ENCODE assay signal across 1 cellular context in the genomic region with DNA sequence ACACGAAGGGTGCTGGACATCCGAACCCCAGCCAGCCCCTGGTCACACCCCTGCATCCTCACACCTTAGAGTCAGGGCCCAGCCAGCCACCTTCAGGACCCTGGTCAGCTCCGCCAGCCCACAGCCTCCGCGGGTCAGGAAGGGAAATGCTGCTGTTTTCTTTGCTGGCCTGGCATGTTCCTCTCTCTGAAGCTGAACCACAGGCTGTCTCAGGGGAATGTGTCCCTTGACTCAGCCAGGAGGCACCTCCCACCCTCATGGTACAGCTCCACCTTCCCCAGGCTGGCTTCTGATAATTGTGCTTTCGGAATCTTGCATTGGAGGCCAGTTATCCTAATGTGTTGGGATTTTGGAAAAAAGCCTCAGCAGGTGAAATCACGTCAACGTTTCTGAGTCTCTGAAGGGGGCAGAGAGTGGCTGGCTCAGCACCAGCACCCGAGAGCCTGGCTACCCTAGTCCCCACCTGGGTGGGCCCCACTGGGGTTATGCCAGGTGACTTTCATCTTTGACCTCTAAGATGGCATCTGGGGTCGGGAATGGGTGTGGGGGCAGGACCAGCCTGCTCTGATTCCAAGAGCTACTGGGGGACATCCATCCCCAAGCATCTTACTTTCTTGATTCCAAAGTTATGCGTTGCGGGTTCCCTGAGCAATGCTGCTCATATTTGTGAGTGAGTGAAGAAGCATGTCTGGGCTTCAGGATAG.
A peak's percentile ranks its signal among the peaks of the same experiment; 100 is the strongest.
TF ChIP-seq lines count a peak whose summit lies in the region.

No MANE protein-coding gene starts in this region.

TF ChIP-seq in H1, 55 proteins besides CTCF, POLR2A, EP300 and RAD21 (continued from another document):
- TF ChIP-seq, protein P1, sequence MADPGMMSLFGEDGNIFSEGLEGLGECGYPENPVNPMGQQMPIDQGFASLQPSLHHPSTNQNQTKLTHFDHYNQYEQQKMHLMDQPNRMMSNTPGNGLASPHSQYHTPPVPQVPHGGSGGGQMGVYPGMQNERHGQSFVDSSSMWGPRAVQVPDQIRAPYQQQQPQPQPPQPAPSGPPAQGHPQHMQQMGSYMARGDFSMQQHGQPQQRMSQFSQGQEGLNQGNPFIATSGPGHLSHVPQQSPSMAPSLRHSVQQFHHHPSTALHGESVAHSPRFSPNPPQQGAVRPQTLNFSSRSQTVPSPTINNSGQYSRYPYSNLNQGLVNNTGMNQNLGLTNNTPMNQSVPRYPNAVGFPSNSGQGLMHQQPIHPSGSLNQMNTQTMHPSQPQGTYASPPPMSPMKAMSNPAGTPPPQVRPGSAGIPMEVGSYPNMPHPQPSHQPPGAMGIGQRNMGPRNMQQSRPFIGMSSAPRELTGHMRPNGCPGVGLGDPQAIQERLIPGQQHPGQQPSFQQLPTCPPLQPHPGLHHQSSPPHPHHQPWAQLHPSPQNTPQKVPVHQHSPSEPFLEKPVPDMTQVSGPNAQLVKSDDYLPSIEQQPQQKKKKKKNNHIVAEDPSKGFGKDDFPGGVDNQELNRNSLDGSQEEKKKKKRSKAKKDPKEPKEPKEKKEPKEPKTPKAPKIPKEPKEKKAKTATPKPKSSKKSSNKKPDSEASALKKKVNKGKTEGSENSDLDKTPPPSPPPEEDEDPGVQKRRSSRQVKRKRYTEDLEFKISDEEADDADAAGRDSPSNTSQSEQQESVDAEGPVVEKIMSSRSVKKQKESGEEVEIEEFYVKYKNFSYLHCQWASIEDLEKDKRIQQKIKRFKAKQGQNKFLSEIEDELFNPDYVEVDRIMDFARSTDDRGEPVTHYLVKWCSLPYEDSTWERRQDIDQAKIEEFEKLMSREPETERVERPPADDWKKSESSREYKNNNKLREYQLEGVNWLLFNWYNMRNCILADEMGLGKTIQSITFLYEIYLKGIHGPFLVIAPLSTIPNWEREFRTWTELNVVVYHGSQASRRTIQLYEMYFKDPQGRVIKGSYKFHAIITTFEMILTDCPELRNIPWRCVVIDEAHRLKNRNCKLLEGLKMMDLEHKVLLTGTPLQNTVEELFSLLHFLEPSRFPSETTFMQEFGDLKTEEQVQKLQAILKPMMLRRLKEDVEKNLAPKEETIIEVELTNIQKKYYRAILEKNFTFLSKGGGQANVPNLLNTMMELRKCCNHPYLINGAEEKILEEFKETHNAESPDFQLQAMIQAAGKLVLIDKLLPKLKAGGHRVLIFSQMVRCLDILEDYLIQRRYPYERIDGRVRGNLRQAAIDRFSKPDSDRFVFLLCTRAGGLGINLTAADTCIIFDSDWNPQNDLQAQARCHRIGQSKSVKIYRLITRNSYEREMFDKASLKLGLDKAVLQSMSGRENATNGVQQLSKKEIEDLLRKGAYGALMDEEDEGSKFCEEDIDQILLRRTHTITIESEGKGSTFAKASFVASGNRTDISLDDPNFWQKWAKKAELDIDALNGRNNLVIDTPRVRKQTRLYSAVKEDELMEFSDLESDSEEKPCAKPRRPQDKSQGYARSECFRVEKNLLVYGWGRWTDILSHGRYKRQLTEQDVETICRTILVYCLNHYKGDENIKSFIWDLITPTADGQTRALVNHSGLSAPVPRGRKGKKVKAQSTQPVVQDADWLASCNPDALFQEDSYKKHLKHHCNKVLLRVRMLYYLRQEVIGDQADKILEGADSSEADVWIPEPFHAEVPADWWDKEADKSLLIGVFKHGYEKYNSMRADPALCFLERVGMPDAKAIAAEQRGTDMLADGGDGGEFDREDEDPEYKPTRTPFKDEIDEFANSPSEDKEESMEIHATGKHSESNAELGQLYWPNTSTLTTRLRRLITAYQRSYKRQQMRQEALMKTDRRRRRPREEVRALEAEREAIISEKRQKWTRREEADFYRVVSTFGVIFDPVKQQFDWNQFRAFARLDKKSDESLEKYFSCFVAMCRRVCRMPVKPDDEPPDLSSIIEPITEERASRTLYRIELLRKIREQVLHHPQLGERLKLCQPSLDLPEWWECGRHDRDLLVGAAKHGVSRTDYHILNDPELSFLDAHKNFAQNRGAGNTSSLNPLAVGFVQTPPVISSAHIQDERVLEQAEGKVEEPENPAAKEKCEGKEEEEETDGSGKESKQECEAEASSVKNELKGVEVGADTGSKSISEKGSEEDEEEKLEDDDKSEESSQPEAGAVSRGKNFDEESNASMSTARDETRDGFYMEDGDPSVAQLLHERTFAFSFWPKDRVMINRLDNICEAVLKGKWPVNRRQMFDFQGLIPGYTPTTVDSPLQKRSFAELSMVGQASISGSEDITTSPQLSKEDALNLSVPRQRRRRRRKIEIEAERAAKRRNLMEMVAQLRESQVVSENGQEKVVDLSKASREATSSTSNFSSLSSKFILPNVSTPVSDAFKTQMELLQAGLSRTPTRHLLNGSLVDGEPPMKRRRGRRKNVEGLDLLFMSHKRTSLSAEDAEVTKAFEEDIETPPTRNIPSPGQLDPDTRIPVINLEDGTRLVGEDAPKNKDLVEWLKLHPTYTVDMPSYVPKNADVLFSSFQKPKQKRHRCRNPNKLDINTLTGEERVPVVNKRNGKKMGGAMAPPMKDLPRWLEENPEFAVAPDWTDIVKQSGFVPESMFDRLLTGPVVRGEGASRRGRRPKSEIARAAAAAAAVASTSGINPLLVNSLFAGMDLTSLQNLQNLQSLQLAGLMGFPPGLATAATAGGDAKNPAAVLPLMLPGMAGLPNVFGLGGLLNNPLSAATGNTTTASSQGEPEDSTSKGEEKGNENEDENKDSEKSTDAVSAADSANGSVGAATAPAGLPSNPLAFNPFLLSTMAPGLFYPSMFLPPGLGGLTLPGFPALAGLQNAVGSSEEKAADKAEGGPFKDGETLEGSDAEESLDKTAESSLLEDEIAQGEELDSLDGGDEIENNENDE (IDR thresholded peaks at IDR 0.05; ENCODE audit: insufficient replicate concordance, low read length), result no peak
- TF ChIP-seq SP2 (IDR thresholded peaks at IDR 0.05; ENCODE audit: low read length) (no peak), CHD2 (IDR thresholded peaks at IDR 0.05; ENCODE audit: low read length) (no peak), RNF2 (IDR thresholded peaks at IDR 0.05; ENCODE audit: borderline replicate concordance, low read depth, low read length, missing control alignments, poor library complexity, severe bottlenecking) (no peak), POLR2AphosphoS5 (IDR thresholded peaks at IDR 0.05; ENCODE audit: low read depth, low read length) (no peak), HDAC6 (IDR thresholded peaks at IDR 0.05; ENCODE audit: low read depth, low read length) (no peak), CHD1 (IDR thresholded peaks at IDR 0.05; ENCODE audit: low read depth, low read length) (no peak), HDAC2 (IDR thresholded peaks at IDR 0.05; ENCODE audit: borderline replicate concordance in 1 of 2, low read depth in 2 of 2, low read length in 2 of 2) (0 out of 4 replicates have a peak, but pooled peaks of 1 of the 2 experiments have one; percentile 72), PHF8 (conservative IDR thresholded peaks at IDR 0.05; ENCODE audit: low read depth, low read length) (no peak), BRCA1 (IDR thresholded peaks at IDR 0.05; ENCODE audit: low read depth, low read length) (no peak), GTF2F1 (IDR thresholded peaks at IDR 0.05; ENCODE audit: borderline replicate concordance, low read depth, low read length) (no peak), SIX5 (IDR thresholded peaks at IDR 0.05; ENCODE audit: low read depth, low read length) (no peak)
TF ChIP-seq in H1: peak in this region for 7.
